Comparison of ENCODE assay signal across 18 cellular contexts in genomic region chr4:114791976-114792375, GRCh38.
DNase-seq lines count a peak whose midpoint lies in the region; ATAC-seq and TF ChIP-seq lines count a peak whose summit lies in the region.
"Had no signal": no experiment of that assay in that cellular context is flagged by ENCODE, and none has a peak within 500 bp of the region (broad histone marks: within the 10 kb centered on the region; RNA-seq: fewer than 3 reads in every experiment).

No MANE protein-coding gene starts in this region.

- no peaks in the 10 kb centered on the region for H3K27me3 ChIP-seq in GM23338 (ENCODE audit: insufficient read depth)
- H3K27me3 ChIP-seq: BE2C had no signal

- no peaks in the 10 kb centered on the region for H3K9me3 Mint-ChIP-seq in GM23338
- peaks cover 0 to 6% of the 10 kb centered on the region in 2 donors for H3K9me3 Mint-ChIP-seq in activated naive CD4-positive, alpha-beta T cell treated with anti-CD3 and anti-CD28 coated beads, Interleukin-2, amount 50 U/mL, for 72 hours
- H3K9me3 Mint-ChIP-seq: CD4-positive, alpha-beta memory T cell had no signal

- ATAC-seq in GM23338 (no peak), GM19397 (IDR thresholded peaks at IDR 0.05; ENCODE audit: unreplicated experiment) (no peak)
- no peak for ATAC-seq in activated naive CD4-positive, alpha-beta T cell treated with anti-CD3 and anti-CD28 coated beads, Interleukin-2, amount 50 U/mL, for 72 hours
- ATAC-seq: A549, HCT116, HepG2 had no signal

- H3K36me3 ChIP-seq in GM23338 (ENCODE audit: insufficient read depth) = no peaks in the 10 kb centered on the region
- H3K36me3 ChIP-seq: BE2C had no signal

- no peak overlapping the region for H3K27ac ChIP-seq in GM23338 (ENCODE audit: low read depth)
- H3K27ac ChIP-seq: A549, C4-2B had no signal

- DNase-seq in GM23338 (ENCODE audit: low spot score) (no peak), SK-MEL-5 (ENCODE audit: low read depth, low spot score) (peak; percentile 63), islet precursor cell (peak; percentile 49), HPDE6-E6E7 (ENCODE audit: extremely low spot score) (no peak), kidney tubule cell (ENCODE audit: low spot score) (no peak)
- no peak for DNase-seq in activated naive CD4-positive, alpha-beta T cell treated with anti-CD3 and anti-CD28 coated beads, Interleukin-2, amount 50 U/mL, for 72 hours (ENCODE audit: low spot score in 2 of 2)
- DNase-seq: BE2C; CD4-positive, alpha-beta memory T cell; COR-L47; DMS153; DMS79 treated with DMSO at 0.1 percent for 48 hours; EL; GDM1 had no signal

- H3K9me2 ChIP-seq in GM23338 (ENCODE audit: insufficient read depth) = no peaks in the 10 kb centered on the region

- no peaks in the 10 kb centered on the region for H4K20me1 ChIP-seq in GM23338 (replicated peaks; ENCODE audit: insufficient read depth)

- H3K36me3 Mint-ChIP-seq in GM23338 (ENCODE audit: low read depth) = no peaks in the 10 kb centered on the region
- H3K36me3 Mint-ChIP-seq in activated naive CD4-positive, alpha-beta T cell treated with anti-CD3 and anti-CD28 coated beads, Interleukin-2, amount 50 U/mL, for 72 hours = no peaks in the 10 kb centered on the region
- H3K36me3 Mint-ChIP-seq: CD4-positive, alpha-beta memory T cell had no signal

- H3K4me3 ChIP-seq in GM23338 = no peak overlapping the region
- H3K4me3 ChIP-seq: A549 had no signal

- no peak overlapping the region; the same call in 1 of the 2 replicates for H3K27ac Mint-ChIP-seq in GM23338
- no peak overlapping the region for H3K27ac Mint-ChIP-seq in activated naive CD4-positive, alpha-beta T cell treated with anti-CD3 and anti-CD28 coated beads, Interleukin-2, amount 50 U/mL, for 72 hours
- H3K27ac Mint-ChIP-seq: CD4-positive, alpha-beta memory T cell had no signal

- 0 out of 2 replicates have a peak overlapping the region, but pooled peaks have one; percentile 12 for H2AFZ ChIP-seq in GM23338

- H3K4me1 Mint-ChIP-seq in GM23338 = peaks cover 3% of the 10 kb centered on the region; the same call in 2 of the 3 replicates
- H3K4me1 Mint-ChIP-seq: CD4-positive, alpha-beta memory T cell had no signal

- H3F3A ChIP-seq in GM23338 (replicated peaks; ENCODE audit: low read depth) = no peaks in the 10 kb centered on the region

- in situ Hi-C loops in SK-MEL-5 (cut with HindIII; ENCODE audit: low pct_unique_long_range_greater_than_20kb, low sequenced_read_pairs) = no loop called here

- no peaks in the 10 kb centered on the region for H3K79me2 ChIP-seq in GM23338 (replicated peaks; ENCODE audit: insufficient read depth)

- no peak overlapping the region for H3K4me3 Mint-ChIP-seq in GM23338
- H3K4me3 Mint-ChIP-seq: CD4-positive, alpha-beta memory T cell had no signal

- TF ChIP-seq CTCF in GM23338 (conservative IDR thresholded peaks at IDR 0.05; ENCODE audit: low read depth in 2 of 2) = no peak

- no peaks in the 10 kb centered on the region for H3K27me3 Mint-ChIP-seq in GM23338 (ENCODE audit: insufficient read depth, low read depth, poor library complexity)
- H3K27me3 Mint-ChIP-seq: CD4-positive, alpha-beta memory T cell had no signal

- no peak overlapping the region for H3K4me2 ChIP-seq in GM23338
- H3K4me2 ChIP-seq: A549 had no signal

- 0 out of 2 replicates have a peak, but pooled peaks cover 7% of the 10 kb centered on the region for H3K4me1 ChIP-seq in GM23338 (ENCODE audit: insufficient read depth)
- H3K4me1 ChIP-seq: A549, BE2C had no signal

TF ChIP-seq in GM23338, 12 proteins besides CTCF, POLR2A, EP300 and RAD21:
- TF ChIP-seq ZNF462 (CRISPR knock-in tag; IDR thresholded peaks at IDR 0.05) = no peak
- no peak for TF ChIP-seq EZH2phosphoT487 (IDR thresholded peaks at IDR 0.05; ENCODE audit: unreplicated experiment)
- no peak for TF ChIP-seq NANOG (IDR thresholded peaks at IDR 0.05; ENCODE audit: borderline replicate concordance)
- no peak for TF ChIP-seq REST (IDR thresholded peaks at IDR 0.05; ENCODE audit: unreplicated experiment)
- no peak for TF ChIP-seq JUNB (IDR thresholded peaks at IDR 0.05; ENCODE audit: unreplicated experiment)

Comparison
In these comparisons a context has a peak if more than half of its experiments do, and no peak if none do; other contexts are left out.
1. DNase-seq: peak in SK-MEL-5 (single experiment) and islet precursor cell (single experiment); none in GM23338 (single experiment), activated naive CD4-positive, alpha-beta T cell treated with anti-CD3 and anti-CD28 coated beads, Interleukin-2, amount 50 U/mL, for 72 hours (0 of 2), HPDE6-E6E7 (single experiment) and kidney tubule cell (single experiment).